ENCODE assay signal across 27 cellular contexts in genomic region chr4:38084984-38085383, GRCh38.
A peak's percentile ranks its signal among the peaks of the same experiment; 100 is the strongest.
DNase-seq lines count a peak whose midpoint lies in the region; ATAC-seq and TF ChIP-seq lines count a peak whose summit lies in the region.
"Had no signal": no experiment of that assay in that cellular context is flagged by ENCODE, and none has a peak within 500 bp of the region (broad histone marks: within the 10 kb centered on the region; RNA-seq: fewer than 3 reads in every experiment).

No MANE protein-coding gene starts in this region.

- no peaks in the 10 kb centered on the region for H3K9me3 ChIP-seq in adipocyte (ENCODE audit: control insufficient read depth, low read length)
- no peaks in the 10 kb centered on the region for H3K9me3 ChIP-seq in muscle layer of colon (ENCODE audit: low read length)
- H3K9me3 ChIP-seq in stomach smooth muscle (ENCODE audit: control insufficient read depth in 2 of 2, low read length in 2 of 2) = no peaks in the 10 kb centered on the region
- no peaks in the 10 kb centered on the region for H3K9me3 ChIP-seq in breast epithelium
- H3K9me3 ChIP-seq: ascending aorta, Peyer's patch had no signal

- H3K9ac ChIP-seq in adipocyte (ENCODE audit: low read length) (peak overlapping the region; percentile 78), muscle layer of colon (ENCODE audit: low read length) (no peak overlapping the region), stomach smooth muscle (ENCODE audit: low read length in 2 of 2) (no peak overlapping the region)

- TF ChIP-seq POLR2A in breast epithelium (IDR thresholded peaks at IDR 0.05) = no peak

- H3K27ac ChIP-seq in muscle layer of colon (ENCODE audit: low read depth, low read length) (peak overlapping the region; percentile 76), stomach smooth muscle (ENCODE audit: low read length) (peak overlapping the region; percentile 62), breast epithelium (peak overlapping the region in 1 of 2 donors; percentile 2)
- H3K27ac ChIP-seq: epithelial cell of prostate had no signal

- no peak for TF ChIP-seq CTCF in breast epithelium (IDR thresholded peaks at IDR 0.05)

- intact Hi-C loops in breast epithelium (cut with DNase I; ENCODE audit: low total_unique reads) = no loop called here

- H3K27me3 ChIP-seq in adipocyte (replicated peaks; ENCODE audit: control insufficient read depth, insufficient read depth, low read length) = no peaks in the 10 kb centered on the region
- H3K27me3 ChIP-seq in muscle layer of colon (ENCODE audit: control insufficient read depth in 1 of 2, insufficient read depth in 2 of 2, low read length in 2 of 2) = no peaks in the 10 kb centered on the region
- no peaks in the 10 kb centered on the region for H3K27me3 ChIP-seq in stomach smooth muscle (ENCODE audit: control insufficient read depth in 1 of 2, insufficient read depth in 2 of 2, low read length in 2 of 2)
- H3K27me3 ChIP-seq in breast epithelium = no peaks in the 10 kb centered on the region
- H3K27me3 ChIP-seq: ascending aorta, Peyer's patch had no signal

- peak overlapping the region; percentile 68 for H3K4me3 ChIP-seq in adipocyte (ENCODE audit: low read length)
- peak overlapping the region in 1 of 2 donors; percentile 46 for H3K4me3 ChIP-seq in muscle layer of colon (ENCODE audit: low read depth in 1 of 2, low read length in 2 of 2)
- H3K4me3 ChIP-seq in stomach smooth muscle (ENCODE audit: low read length in 2 of 2) = peak overlapping the region in 1 of 2 donors; percentile 35
- H3K4me3 ChIP-seq in breast epithelium = no peak overlapping the region
- H3K4me3 ChIP-seq: ascending aorta, Peyer's patch, skin epidermis had no signal

- H3K36me3 ChIP-seq in adipocyte (ENCODE audit: control insufficient read depth, insufficient read depth, low read length, severe bottlenecking) (no peaks in the 10 kb centered on the region), muscle layer of colon (ENCODE audit: insufficient read depth, low read length) (peaks cover 11% of the 10 kb centered on the region), stomach smooth muscle (ENCODE audit: control insufficient read depth in 2 of 2, insufficient read depth in 2 of 2, low read length in 2 of 2) (peaks cover 4 to 14% of the 10 kb centered on the region in 2 donors), breast epithelium (no peaks in the 10 kb centered on the region)

- DNase-seq in GM03348 (ENCODE audit: low spot score) = peak; percentile 72
- no peak for DNase-seq in adipocyte (ENCODE audit: low read depth)
- DNase-seq in activated gamma-delta T cell treated with Interleukin-2 at 50 U/mL for 16 hours = no peak
- DNase-seq in breast epithelium (ENCODE audit: low spot score in 2 of 2) = no peak
- DNase-seq: activated CD4-positive, alpha-beta memory T cell treated with anti-CD3 and anti-CD28 coated beads for 36 hours; activated CD8-positive, alpha-beta memory T cell treated with anti-CD3 and anti-CD28 coated beads, Interleukin-2, amount 50 U/mL, for 48 hours; CD4-positive, alpha-beta T cell; cerebellar nuclear complex; foreskin fibroblast; midbrain; NCI-H1092; NCI-H187 treated with DMSO at 0.1 percent for 48 hours; NCI-H526; Peyer's patch; posterior cingulate gyrus; SIG-M5; T-cell had no signal

- ATAC-seq in GM19455 (IDR thresholded peaks at IDR 0.05; ENCODE audit: unreplicated experiment) = no peak
- ATAC-seq: activated naive CD4-positive, alpha-beta T cell treated with anti-CD3 and anti-CD28 coated beads, Interleukin-2, amount 50 U/mL, for 72 hours; activated T-helper 17 cell treated with anti-CD3 and anti-CD28 coated beads, Interleukin-2, amount 50 U/mL, for 72 hours; left lobe of liver; natural killer cell treated with Interleukin-12 subunit alpha and Interleukin-12 subunit beta and Interleukin-15 and Interleukin-18, amount 100 ng/mL, for 72 hours; T-cell had no signal

- H3K4me1 ChIP-seq in adipocyte (ENCODE audit: control insufficient read depth, insufficient read depth, low read length) (peaks cover 51% of the 10 kb centered on the region), muscle layer of colon (ENCODE audit: insufficient read depth, low read length) (peaks cover 82% of the 10 kb centered on the region), stomach smooth muscle (ENCODE audit: control insufficient read depth, insufficient read depth, low read length) (peaks cover 48% of the 10 kb centered on the region), breast epithelium (no peaks in the 10 kb centered on the region)
